ENCODE assay signal across 8 cellular contexts in genomic region chr2:230908595-230909191, GRCh38. TPM values are rescaled to one million over a fixed set of nuclear protein-coding genes. Genes with fewer than 3 reads are reported as not detected.
A peak's percentile ranks its signal among the peaks of the same experiment; 100 is the strongest.
DNase-seq lines count a peak whose midpoint lies in the region; ATAC-seq, FAIRE-seq and TF ChIP-seq lines count a peak whose summit lies in the region.

No MANE protein-coding gene starts in this region.

- H3K4me1 ChIP-seq in SJSA1 (replicated peaks) = peaks cover 33% of the 10 kb centered on the region

- no peaks in the 10 kb centered on the region for H3K9me3 ChIP-seq in SJSA1 (replicated peaks)

- H3K4me3 ChIP-seq in SJSA1 = peak overlapping the region; percentile 4; the same call in 1 of the 2 replicates
- H3K4me3 ChIP-seq in bronchial epithelial cell (ENCODE audit: low read depth, low read length) = no peak overlapping the region

- ATAC-seq in HG03469 (IDR thresholded peaks at IDR 0.05; ENCODE audit: unreplicated experiment) = no peak

- no peaks in the 10 kb centered on the region for H3K27me3 ChIP-seq in SJSA1 (replicated peaks)
- H3K27me3 ChIP-seq in bronchial epithelial cell (ENCODE audit: control insufficient read depth, insufficient read depth, low read length) = no peaks in the 10 kb centered on the region

- no peak for TF ChIP-seq CTCF in bronchial epithelial cell (IDR thresholded peaks at IDR 0.05; ENCODE audit: insufficient read depth, low read length, severe bottlenecking)

- H3K36me3 ChIP-seq in SJSA1 (peaks cover 3% of the 10 kb centered on the region; the same call in 1 of the 2 replicates), bronchial epithelial cell (ENCODE audit: control insufficient read depth, insufficient read depth, low read length) (no peaks in the 10 kb centered on the region)

- DNase-seq in stimulated activated naive CD4-positive, alpha-beta T cell treated with Interleukin-2 at 50 U/mL for 16 hours (lab: John Stamatoyannopoulos, UW) = peak; percentile 82
- no peak for DNase-seq in stimulated activated naive CD4-positive, alpha-beta T cell (lab: John Stamatoyannopoulos, UW)
- DNase-seq in SJSA1 (ENCODE audit: low read depth in 1 of 2, low spot score in 2 of 2) (peak; percentile 95), bronchial epithelial cell (ENCODE audit: low read depth) (peak; percentile 89), retina (peak; percentile 77), cerebellar nuclear complex (lab: John Stamatoyannopoulos, UW) (no peak), NOMO-1 treated with dmso at 0.1 percent for 144 hours (lab: John Stamatoyannopoulos, UW; ENCODE audit: unreplicated experiment) (no peak)

- H3K27ac ChIP-seq in SJSA1 = peak overlapping the region; percentile 81

- peak; percentile 82 for FAIRE-seq in bronchial epithelial cell (lab: Jason Lieb, UNC)

RNA-seq across cellular contexts. Expression of gene GPR55, which starts 16.3 kb away (rescaled TPM):
- 2.6 and 5.7 TPM in 2 replicates for total RNA-seq in SJSA1 (2014; rRNA removed; shearing (Covaris generic))
- not detected in 2 replicates for total RNA-seq in bronchial epithelial cell

RNA-seq across cellular contexts. Expression of gene ITM2C, which starts 44.0 kb away (rescaled TPM):
- 161 and 216 TPM in 2 replicates for total RNA-seq in SJSA1 (2014; rRNA removed; shearing (Covaris generic))
- total RNA-seq in bronchial epithelial cell = 14.8 and 20.3 TPM in 2 replicates

Comparison
In these comparisons a context has a peak if more than half of its experiments do, and no peak if none do; other contexts are left out.
1. DNase-seq: peak in stimulated activated naive CD4-positive, alpha-beta T cell treated with Interleukin-2 at 50 U/mL for 16 hours (single experiment), SJSA1 (2 of 2), bronchial epithelial cell (single experiment) and retina (single experiment); none in stimulated activated naive CD4-positive, alpha-beta T cell (0 of 6), cerebellar nuclear complex (0 of 2) and NOMO-1 treated with dmso at 0.1 percent for 144 hours (single experiment).